ENCODE assay signal across 1 cellular context in genomic region chr7:109479388-109479787, GRCh38.
TF ChIP-seq lines count a peak whose summit lies in the region.

No MANE protein-coding gene starts in this region.

TF ChIP-seq in HCT116, 20 proteins besides CTCF, POLR2A, EP300 and RAD21 (continued from another document):
- TF ChIP-seq, protein P1, sequence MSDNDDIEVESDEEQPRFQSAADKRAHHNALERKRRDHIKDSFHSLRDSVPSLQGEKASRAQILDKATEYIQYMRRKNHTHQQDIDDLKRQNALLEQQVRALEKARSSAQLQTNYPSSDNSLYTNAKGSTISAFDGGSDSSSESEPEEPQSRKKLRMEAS (IDR thresholded peaks at IDR 0.05), result no peak
- TF ChIP-seq ZFX (IDR thresholded peaks at IDR 0.05), result no peak
- no peak for TF ChIP-seq FOSL1 (IDR thresholded peaks at IDR 0.05; ENCODE audit: low read depth)
- TF ChIP-seq EZH2 (IDR thresholded peaks at IDR 0.05), result no peak
- no peak for TF ChIP-seq YY1 (IDR thresholded peaks at IDR 0.05; ENCODE audit: extremely low read depth, insufficient replicate concordance, low read depth, low read length)
- TF ChIP-seq TCF7L2 (IDR thresholded peaks at IDR 0.05; ENCODE audit: borderline replicate concordance, extremely low read depth, insufficient read depth, insufficient read length), result no peak
- TF ChIP-seq REST (IDR thresholded peaks at IDR 0.05; ENCODE audit: low read depth), result no peak
- no peak for TF ChIP-seq POLR2AphosphoS5 (IDR thresholded peaks at IDR 0.05; ENCODE audit: low read depth, low read length)
- no peak for TF ChIP-seq SP1 (IDR thresholded peaks at IDR 0.05; ENCODE audit: low read depth)
- no peak for TF ChIP-seq SRF (IDR thresholded peaks at IDR 0.05; ENCODE audit: low read depth)
- no peak for TF ChIP-seq JUND (IDR thresholded peaks at IDR 0.05)
- no peak for TF ChIP-seq SIN3A (IDR thresholded peaks at IDR 0.05; ENCODE audit: low read depth)
- no peak for TF ChIP-seq ZNF274 (IDR thresholded peaks at IDR 0.05; ENCODE audit: low read depth, low read length)
- TF ChIP-seq CBX3 (IDR thresholded peaks at IDR 0.05; ENCODE audit: low read depth), result no peak
- TF ChIP-seq, protein P2, sequence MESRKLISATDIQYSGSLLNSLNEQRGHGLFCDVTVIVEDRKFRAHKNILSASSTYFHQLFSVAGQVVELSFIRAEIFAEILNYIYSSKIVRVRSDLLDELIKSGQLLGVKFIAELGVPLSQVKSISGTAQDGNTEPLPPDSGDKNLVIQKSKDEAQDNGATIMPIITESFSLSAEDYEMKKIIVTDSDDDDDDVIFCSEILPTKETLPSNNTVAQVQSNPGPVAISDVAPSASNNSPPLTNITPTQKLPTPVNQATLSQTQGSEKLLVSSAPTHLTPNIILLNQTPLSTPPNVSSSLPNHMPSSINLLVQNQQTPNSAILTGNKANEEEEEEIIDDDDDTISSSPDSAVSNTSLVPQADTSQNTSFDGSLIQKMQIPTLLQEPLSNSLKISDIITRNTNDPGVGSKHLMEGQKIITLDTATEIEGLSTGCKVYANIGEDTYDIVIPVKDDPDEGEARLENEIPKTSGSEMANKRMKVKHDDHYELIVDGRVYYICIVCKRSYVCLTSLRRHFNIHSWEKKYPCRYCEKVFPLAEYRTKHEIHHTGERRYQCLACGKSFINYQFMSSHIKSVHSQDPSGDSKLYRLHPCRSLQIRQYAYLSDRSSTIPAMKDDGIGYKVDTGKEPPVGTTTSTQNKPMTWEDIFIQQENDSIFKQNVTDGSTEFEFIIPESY (IDR thresholded peaks at IDR 0.05; ENCODE audit: extremely low read depth, insufficient replicate concordance, low read length), result no peak
- TF ChIP-seq EZH2phosphoT487 (IDR thresholded peaks at IDR 0.05; ENCODE audit: borderline replicate concordance), result no peak
- TF ChIP-seq CEBPB (IDR thresholded peaks at IDR 0.05; ENCODE audit: low read depth), result no peak
